In the genomic region with DNA sequence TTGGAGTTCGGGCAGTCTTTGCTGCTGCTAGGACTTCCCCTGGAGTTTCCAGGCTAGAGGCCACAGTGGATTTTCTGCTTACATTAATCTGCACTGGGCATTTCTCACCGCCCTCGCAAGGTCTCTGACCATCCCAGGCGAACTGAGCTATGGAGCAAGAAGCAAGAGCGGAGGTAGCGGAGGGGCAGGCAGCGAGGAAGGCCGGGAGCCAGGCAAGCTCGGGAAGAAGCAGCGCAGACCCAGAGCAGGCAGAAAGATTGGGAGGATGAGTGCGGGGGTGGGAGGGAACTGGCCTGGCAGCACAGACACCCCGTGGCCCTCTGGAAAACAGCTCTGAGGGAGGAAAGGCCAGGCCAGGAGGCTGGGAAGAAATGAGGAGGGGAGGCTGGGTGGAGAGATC, we compare ENCODE assay signal across 11 cellular contexts. TPM values are rescaled to one million over a fixed set of nuclear protein-coding genes. Genes with fewer than 3 reads are reported as not detected.
DNase-seq lines count a peak whose midpoint lies in the region; ATAC-seq, FAIRE-seq and TF ChIP-seq lines count a peak whose summit lies in the region.
"Had no signal": no experiment of that assay in that cellular context is flagged by ENCODE, and none has a peak within 500 bp of the region (broad histone marks: within the 10 kb centered on the region; RNA-seq: fewer than 3 reads in every experiment).

No MANE protein-coding gene starts in this region.

- H3K36me3 ChIP-seq in Caco-2 (ENCODE audit: control insufficient read depth, insufficient read depth, low read length) (no peaks in the 10 kb centered on the region), RWPE2 (ENCODE audit: low read depth) (peaks cover 77% of the 10 kb centered on the region)

- no peak for FAIRE-seq in frontal cortex (lab: Jason Lieb, UNC)

- H3K4me3 ChIP-seq in Caco-2 (ENCODE audit: low read depth, low read length) (no peak overlapping the region), RWPE2 (ENCODE audit: severe bottlenecking) (no peak overlapping the region), fibroblast of villous mesenchyme (ENCODE audit: low read depth, low read length) (peak overlapping the region; percentile 24)

- no peaks in the 10 kb centered on the region for H3K27me3 ChIP-seq in Caco-2 (replicated peaks; ENCODE audit: control insufficient read depth, insufficient read depth, low read length)
- H3K27me3 ChIP-seq in RWPE2 (ENCODE audit: insufficient read depth, poor library complexity, severe bottlenecking): no peaks in the 10 kb centered on the region

- H3K27ac ChIP-seq in RWPE2 (ENCODE audit: poor library complexity, severe bottlenecking): peak overlapping the region; percentile 1

- peaks cover 37% of the 10 kb centered on the region for H3K4me1 Mint-ChIP-seq in Caco-2 (ENCODE audit: low read depth, unreplicated experiment)
- peaks cover 84% of the 10 kb centered on the region for H3K4me1 Mint-ChIP-seq in stimulated activated effector memory CD8-positive, alpha-beta T cell treated with anti-CD3 and anti-CD28 coated beads, Interleukin-12 subunit alpha, Interleukin-12 subunit beta, amount 100 ng/mL, for 72 hours

- peak overlapping the region; percentile 5 for H3K4me3 Mint-ChIP-seq in Caco-2 (ENCODE audit: unreplicated experiment)
- H3K4me3 Mint-ChIP-seq in stimulated activated effector memory CD8-positive, alpha-beta T cell treated with anti-CD3 and anti-CD28 coated beads, Interleukin-12 subunit alpha, Interleukin-12 subunit beta, amount 100 ng/mL, for 72 hours: peak overlapping the region; percentile 92

- DNase-seq in Caco-2 (no peak), RWPE2 (ENCODE audit: low spot score) (no peak), fibroblast of villous mesenchyme (ENCODE audit: low read depth) (peak; percentile 55), frontal cortex (ENCODE audit: low spot score in 2 of 2) (no peak)
- no peak for DNase-seq in stimulated activated effector memory CD8-positive, alpha-beta T cell treated with anti-CD3 and anti-CD28 coated beads, Interleukin-12 subunit alpha, Interleukin-12 subunit beta, amount 100 ng/mL, for 72 hours (ENCODE audit: low spot score in 2 of 2)
- no peak for DNase-seq in effector CD8-positive, alpha-beta T cell (lab: John Stamatoyannopoulos, UW)
- DNase-seq: aorta, EL, naive B cell, NCI-H2107 had no signal

- peaks cover 89% of the 10 kb centered on the region for H3K36me3 Mint-ChIP-seq in Caco-2 (ENCODE audit: insufficient read depth, unreplicated experiment)
- peaks cover 56% of the 10 kb centered on the region for H3K36me3 Mint-ChIP-seq in stimulated activated effector memory CD8-positive, alpha-beta T cell treated with anti-CD3 and anti-CD28 coated beads, Interleukin-12 subunit alpha, Interleukin-12 subunit beta, amount 100 ng/mL, for 72 hours

- POLR2A ChIA-PET in Caco-2 (lab: Charles Lee): no interaction called here

- no peak for TF ChIP-seq CTCF in Caco-2 (IDR thresholded peaks at IDR 0.05; ENCODE audit: insufficient read depth in 1 of 2, low read depth in 1 of 2, low read length in 1 of 2, severe bottlenecking in 1 of 2, unreplicated experiment in 1 of 2)
- TF ChIP-seq CTCF in RWPE2 (IDR thresholded peaks at IDR 0.05; ENCODE audit: poor library complexity, severe bottlenecking): no peak
- TF ChIP-seq CTCF in fibroblast of villous mesenchyme (IDR thresholded peaks at IDR 0.05; ENCODE audit: insufficient read depth, low read depth, low read length): no peak

- H3K4me1 ChIP-seq in Caco-2 (peaks cover 18% of the 10 kb centered on the region), RWPE2 (ENCODE audit: insufficient read depth, poor library complexity, severe bottlenecking) (peaks cover 22% of the 10 kb centered on the region)

- BruUV-seq in Caco-2 (replicated peaks; lab: Mats Ljungman, UMichigan): no TSS peak

- peak overlapping the region; percentile 33 for H3K27ac Mint-ChIP-seq in Caco-2 (ENCODE audit: unreplicated experiment)
- peak overlapping the region; percentile 76 for H3K27ac Mint-ChIP-seq in stimulated activated effector memory CD8-positive, alpha-beta T cell treated with anti-CD3 and anti-CD28 coated beads, Interleukin-12 subunit alpha, Interleukin-12 subunit beta, amount 100 ng/mL, for 72 hours

- CTCF ChIA-PET in Caco-2 (lab: Charles Lee): no interaction called here

- no peaks in the 10 kb centered on the region for H3K9me3 Mint-ChIP-seq in Caco-2 (ENCODE audit: unreplicated experiment)
- H3K9me3 Mint-ChIP-seq in stimulated activated effector memory CD8-positive, alpha-beta T cell treated with anti-CD3 and anti-CD28 coated beads, Interleukin-12 subunit alpha, Interleukin-12 subunit beta, amount 100 ng/mL, for 72 hours: no peaks in the 10 kb centered on the region

- H3K9me3 ChIP-seq in Caco-2 (no peaks in the 10 kb centered on the region), RWPE2 (ENCODE audit: severe bottlenecking) (no peaks in the 10 kb centered on the region)

- H3K27me3 Mint-ChIP-seq in Caco-2 (ENCODE audit: insufficient read depth, unreplicated experiment): no peaks in the 10 kb centered on the region
- H3K27me3 Mint-ChIP-seq: naive B cell had no signal

- intact Hi-C loops in Caco-2 (cut with micrococcal nuclease; ENCODE audit: unreplicated experiment): no loop called here

- ATAC-seq in RWPE2 (ENCODE audit: low read depth) (no peak), HG03342 (IDR thresholded peaks at IDR 0.05; ENCODE audit: unreplicated experiment) (no peak)
- ATAC-seq in stimulated activated effector memory CD8-positive, alpha-beta T cell treated with anti-CD3 and anti-CD28 coated beads, Interleukin-12 subunit alpha, Interleukin-12 subunit beta, amount 100 ng/mL, for 72 hours: no peak

RNA-seq across cellular contexts. Expression of a gene that starts 3.8 kb away (rescaled TPM):
- total RNA-seq in Caco-2 (2022): 434 and 461 TPM in 2 replicates
- total RNA-seq in fibroblast of villous mesenchyme: 265 and 310 TPM in 2 replicates
- 87.2 TPM for total RNA-seq in frontal cortex

RNA-seq across cellular contexts. Expression of a gene that starts 34.2 kb away (rescaled TPM):
- 67.6 and 70.2 TPM in 2 replicates for total RNA-seq in Caco-2 (2022)
- 66.7 and 71.7 TPM in 2 replicates for total RNA-seq in fibroblast of villous mesenchyme
- total RNA-seq in frontal cortex: 60.3 TPM
